8 cellular contexts compared by ENCODE assay signal in genomic region chr19:12872941-12873890, GRCh38. TPM values are rescaled to one million over a fixed set of nuclear protein-coding genes. Genes with fewer than 3 reads are reported as not detected.
DNase-seq lines count a peak whose midpoint lies in the region; ATAC-seq and TF ChIP-seq lines count a peak whose summit lies in the region.

No MANE protein-coding gene starts in this region.

- peak overlapping the region in 6 of 7 donors; percentile 5 to 89 (median 64) for H3K27ac Mint-ChIP-seq in CD4-positive, alpha-beta memory T cell
- H3K27ac Mint-ChIP-seq in activated CD8-positive, alpha-beta memory T cell treated with anti-CD3 and anti-CD28 coated beads, Interleukin-2, amount 10 ng/mL, durations not matched to agents 7 days and 5 days = no peak overlapping the region

- no peak overlapping the region for H3K4me3 ChIP-seq in CD4-positive, alpha-beta memory T cell (ENCODE audit: low read length in 2 of 2)
- no peak overlapping the region for H3K4me3 ChIP-seq in Jurkat, Clone E6-1 (ENCODE audit: low read length)

- H3K4me1 Mint-ChIP-seq in CD4-positive, alpha-beta memory T cell = peaks cover 2 to 14% (median 5%) of the 10 kb centered on the region in 4 donors
- peaks cover 6% of the 10 kb centered on the region for H3K4me1 Mint-ChIP-seq in activated CD8-positive, alpha-beta memory T cell treated with anti-CD3 and anti-CD28 coated beads, Interleukin-2, amount 10 ng/mL, durations not matched to agents 7 days and 5 days

- POLR2A ChIA-PET in CD4-positive, alpha-beta memory T cell (lab: Charles Lee; ENCODE audit: partially characterized antibody) = interaction anchor here (1.5 to 1.7 kb wide), 3 partner anchors 11 to 83 kb away, joined by 3 to 5 read pairs (median 4); no protein-coding TSS in a partner anchor

- no peaks in the 10 kb centered on the region for H3K9me3 ChIP-seq in CD4-positive, alpha-beta memory T cell (ENCODE audit: control insufficient read depth in 1 of 2, low read length in 2 of 2)

- H3K27me3 Mint-ChIP-seq in CD4-positive, alpha-beta memory T cell = peaks cover 0 to 1% of the 10 kb centered on the region in 2 donors
- no peaks in the 10 kb centered on the region for H3K27me3 Mint-ChIP-seq in activated CD8-positive, alpha-beta memory T cell treated with anti-CD3 and anti-CD28 coated beads, Interleukin-2, amount 10 ng/mL, durations not matched to agents 7 days and 5 days

- peak; percentile 27 for TF ChIP-seq CTCF in foreskin keratinocyte (conservative IDR thresholded peaks at IDR 0.05)

- ATAC-seq in activated CD8-positive, alpha-beta memory T cell treated with anti-CD3 and anti-CD28 coated beads, Interleukin-2, amount 10 ng/mL, durations not matched to agents 7 days and 5 days = peak; percentile 76
- ATAC-seq in foreskin keratinocyte (peak; percentile 72), HG02763 (IDR thresholded peaks at IDR 0.05; ENCODE audit: unreplicated experiment) (no peak), GM18907 (IDR thresholded peaks at IDR 0.05; ENCODE audit: unreplicated experiment) (no peak)

- intact Hi-C loops in CD4-positive, alpha-beta memory T cell (cut with micrococcal nuclease) = no loop called here

- H3K36me3 Mint-ChIP-seq in CD4-positive, alpha-beta memory T cell = peaks cover 21 to 29% of the 10 kb centered on the region in 2 donors
- H3K36me3 Mint-ChIP-seq in activated CD8-positive, alpha-beta memory T cell treated with anti-CD3 and anti-CD28 coated beads, Interleukin-2, amount 10 ng/mL, durations not matched to agents 7 days and 5 days = peaks cover 30% of the 10 kb centered on the region

- peaks cover 0 to 4% (median 0%) of the 10 kb centered on the region in 8 donors for H3K9me3 Mint-ChIP-seq in CD4-positive, alpha-beta memory T cell
- no peaks in the 10 kb centered on the region for H3K9me3 Mint-ChIP-seq in activated CD8-positive, alpha-beta memory T cell treated with anti-CD3 and anti-CD28 coated beads, Interleukin-2, amount 10 ng/mL, durations not matched to agents 7 days and 5 days (ENCODE audit: low read depth)

- DNase-seq in CD4-positive, alpha-beta memory T cell = peak; percentile 44 to 87 (median 58)
- peak; percentile 54 for DNase-seq in Jurkat, Clone E6-1 (ENCODE audit: low read depth, low spot score)
- peak; percentile 86 for DNase-seq in activated CD8-positive, alpha-beta memory T cell treated with anti-CD3 and anti-CD28 coated beads, Interleukin-2, amount 10 ng/mL, durations not matched to agents 7 days and 5 days
- DNase-seq in foreskin keratinocyte (peak; percentile 54 to 58), renal cortical epithelial cell (ENCODE audit: low read depth) (peak; percentile 84), NCI-H1092 treated with DMSO at 0.1 percent for 48 hours (lab: John Stamatoyannopoulos, UW) (no peak)

- H3K27me3 ChIP-seq in CD4-positive, alpha-beta memory T cell (ENCODE audit: insufficient read depth, low read length) = no peaks in the 10 kb centered on the region
- no peaks in the 10 kb centered on the region for H3K27me3 ChIP-seq in foreskin keratinocyte

- H3K36me3 ChIP-seq in CD4-positive, alpha-beta memory T cell (ENCODE audit: insufficient read depth, low read length) = peaks cover 11% of the 10 kb centered on the region

- no peak overlapping the region for H3K27ac ChIP-seq in CD4-positive, alpha-beta memory T cell (ENCODE audit: low read depth, low read length)
- H3K27ac ChIP-seq in foreskin keratinocyte = no peak overlapping the region

- CTCF ChIA-PET in CD4-positive, alpha-beta memory T cell (lab: Charles Lee; ENCODE audit: partially characterized antibody) = interaction anchor here (0.9 to 3.0 kb wide), 7 partner anchors 9 to 111 kb away, joined by 4 to 16 read pairs (median 8); partner anchors contain the start of gene DNASE2
- CTCF ChIA-PET in activated CD8-positive, alpha-beta memory T cell treated with anti-CD3 and anti-CD28 coated beads, Interleukin-2, amount 10 ng/mL, durations not matched to agents 7 days and 5 days (lab: Charles Lee) = interaction anchor here (0.7 to 4.1 kb wide), 14 partner anchors 9 to 221 kb away, joined by 3 to 19 read pairs (median 4); partner anchors contain the start of genes DNASE2 and TNPO2

- no peaks in the 10 kb centered on the region for H3K4me1 ChIP-seq in CD4-positive, alpha-beta memory T cell (ENCODE audit: insufficient read depth, low read length)
- no peaks in the 10 kb centered on the region for H3K4me1 ChIP-seq in foreskin keratinocyte

- peak overlapping the region; percentile 34 to 76 (median 48) for H3K4me3 Mint-ChIP-seq in CD4-positive, alpha-beta memory T cell
- peak overlapping the region; percentile 43 for H3K4me3 Mint-ChIP-seq in activated CD8-positive, alpha-beta memory T cell treated with anti-CD3 and anti-CD28 coated beads, Interleukin-2, amount 10 ng/mL, durations not matched to agents 7 days and 5 days

RNA-seq across cellular contexts. Expression of gene DNASE2, which starts 8.0 kb away (rescaled TPM):
- total RNA-seq in CD4-positive, alpha-beta memory T cell = 10 to 100 TPM; 31.6 to 32.8 TPM
- polyA plus RNA-seq in CD4-positive, alpha-beta memory T cell = 10 to 100 TPM; 55.3 to 81.8 TPM
- 4.4 TPM for polyA plus RNA-seq in Jurkat, Clone E6-1 (2012; ENCODE audit: insufficient read depth, insufficient read length)
- total RNA-seq in activated CD8-positive, alpha-beta memory T cell treated with anti-CD3 and anti-CD28 coated beads, Interleukin-2, amount 10 ng/mL, durations not matched to agents 7 days and 5 days = 10 to 100 TPM; 32.5 to 34.1 TPM
- total RNA-seq in foreskin keratinocyte (28.2 and 36.3 TPM in 2 replicates), renal cortical epithelial cell (18.5 and 34.9 TPM in 2 replicates)
- 36.1 and 44.0 TPM in 2 replicates for polyA plus RNA-seq in foreskin keratinocyte

RNA-seq across cellular contexts. Expression of gene KLF1, which starts 13.8 kb away (rescaled TPM):
- not detected for total RNA-seq in CD4-positive, alpha-beta memory T cell
- polyA plus RNA-seq in CD4-positive, alpha-beta memory T cell = not detected
- not detected for polyA plus RNA-seq in Jurkat, Clone E6-1 (2012; ENCODE audit: insufficient read depth, insufficient read length)
- under 1 TPM; 0.29 to 0.45 TPM for total RNA-seq in activated CD8-positive, alpha-beta memory T cell treated with anti-CD3 and anti-CD28 coated beads, Interleukin-2, amount 10 ng/mL, durations not matched to agents 7 days and 5 days
- total RNA-seq in foreskin keratinocyte (0.11 TPM in 1 of 2 replicates, not detected in the other), renal cortical epithelial cell (not detected in 2 replicates)
- polyA plus RNA-seq in foreskin keratinocyte = 0.11 and 0.12 TPM in 2 replicates

RNA-seq across cellular contexts. Expression of gene GCDH, which starts 17.7 kb away (rescaled TPM):
- 10 to 100 TPM; 63.9 to 66.1 TPM for total RNA-seq in CD4-positive, alpha-beta memory T cell
- polyA plus RNA-seq in CD4-positive, alpha-beta memory T cell = 10 to 100 TPM; 16.5 to 27.4 TPM
- 64.1 TPM for polyA plus RNA-seq in Jurkat, Clone E6-1 (2012; ENCODE audit: insufficient read depth, insufficient read length)
- 10 to 100 TPM; 38.7 to 46.1 TPM for total RNA-seq in activated CD8-positive, alpha-beta memory T cell treated with anti-CD3 and anti-CD28 coated beads, Interleukin-2, amount 10 ng/mL, durations not matched to agents 7 days and 5 days
- total RNA-seq in foreskin keratinocyte (18.6 and 21.5 TPM in 2 replicates), renal cortical epithelial cell (23.4 and 36.5 TPM in 2 replicates)
- polyA plus RNA-seq in foreskin keratinocyte = 17.8 and 21.4 TPM in 2 replicates

RNA-seq across cellular contexts. Expression of gene MAST1, which starts 34.9 kb away (rescaled TPM):
- not detected for total RNA-seq in CD4-positive, alpha-beta memory T cell
- under 1 TPM in 1 of 2 donors, not detected in 1; 0.48 TPM for polyA plus RNA-seq in CD4-positive, alpha-beta memory T cell
- polyA plus RNA-seq in Jurkat, Clone E6-1 (2012; ENCODE audit: insufficient read depth, insufficient read length) = 33.4 TPM
- total RNA-seq in activated CD8-positive, alpha-beta memory T cell treated with anti-CD3 and anti-CD28 coated beads, Interleukin-2, amount 10 ng/mL, durations not matched to agents 7 days and 5 days = 1 to 10 TPM in 1 of 2 experiments, under 1 TPM in 1; 0.67 to 2.5 TPM
- total RNA-seq in foreskin keratinocyte (0.10 and 0.21 TPM in 2 replicates), renal cortical epithelial cell (0.20 and 0.52 TPM in 2 replicates)
- polyA plus RNA-seq in foreskin keratinocyte = 0.16 and 0.22 TPM in 2 replicates

RNA-seq across cellular contexts. Expression of gene RTBDN, which starts 38.8 kb away (rescaled TPM):
- total RNA-seq in CD4-positive, alpha-beta memory T cell = not detected
- not detected for polyA plus RNA-seq in CD4-positive, alpha-beta memory T cell
- polyA plus RNA-seq in Jurkat, Clone E6-1 (2012; ENCODE audit: insufficient read depth, insufficient read length) = 0.93 TPM
- not detected for total RNA-seq in activated CD8-positive, alpha-beta memory T cell treated with anti-CD3 and anti-CD28 coated beads, Interleukin-2, amount 10 ng/mL, durations not matched to agents 7 days and 5 days
- total RNA-seq in foreskin keratinocyte = not detected in 2 replicates
- not detected in 2 replicates for polyA plus RNA-seq in foreskin keratinocyte
- total RNA-seq in renal cortical epithelial cell = not detected in 2 replicates

Comparison
In these comparisons a context has a peak if more than half of its experiments do, and no peak if none do; other contexts are left out.
1. ATAC-seq: peak in activated CD8-positive, alpha-beta memory T cell treated with anti-CD3 and anti-CD28 coated beads, Interleukin-2, amount 10 ng/mL, durations not matched to agents 7 days and 5 days (single experiment) and foreskin keratinocyte (single experiment); none in HG02763 (single experiment) and GM18907 (single experiment).